In genomic region chr19:39237200-39238184, GRCh38 we compare ENCODE assay signal across 9 cellular contexts. TPM values are rescaled to one million over a fixed set of nuclear protein-coding genes. Genes with fewer than 3 reads are reported as not detected.
DNase-seq lines count a peak whose midpoint lies in the region; ATAC-seq, FAIRE-seq and TF ChIP-seq lines count a peak whose summit lies in the region.
"Had no signal": no experiment of that assay in that cellular context is flagged by ENCODE, and none has a peak within 500 bp of the region (broad histone marks: within the 10 kb centered on the region; RNA-seq: fewer than 3 reads in every experiment).

No MANE protein-coding gene starts in this region.

- H3K27me3 ChIP-seq in SK-N-SH (ENCODE audit: insufficient read depth) (no peaks in the 10 kb centered on the region; the same call in 1 of the 2 replicates), Karpas-422 (ENCODE audit: low read length) (no peaks in the 10 kb centered on the region), HepG2 (ENCODE audit: control insufficient read depth in 1 of 2, insufficient read depth in 2 of 2, low read length in 2 of 2) (peaks cover 0 to 2% of the 10 kb centered on the region in 2 experiments; a peak in 1 of 5 replicates), A673 (replicated peaks; ENCODE audit: insufficient read depth, low read depth, low read length, poor library complexity) (no peaks in the 10 kb centered on the region)

- WGBS in SK-N-SH (ENCODE audit: low lambda C conversion rate), result 53% methylated on average over 19 of the region's 22 CpGs
- 16% methylated on average over 18 of the region's 22 CpGs for WGBS in HepG2 (ENCODE audit: low lambda C conversion rate)

- H4K20me1 ChIP-seq in SK-N-SH (ENCODE audit: insufficient read depth) (no peaks in the 10 kb centered on the region), Karpas-422 (ENCODE audit: insufficient read depth, low read depth, low read length) (no peaks in the 10 kb centered on the region), HepG2 (ENCODE audit: insufficient read depth, low read length) (no peaks in the 10 kb centered on the region)

- intact Hi-C loops in HepG2 (cut with micrococcal nuclease; ENCODE audit: unreplicated experiment) (no loop called here), A673 (cut with micrococcal nuclease; ENCODE audit: unreplicated experiment) (no loop called here)

- H3K36me3 Mint-ChIP-seq in activated CD8-positive, alpha-beta T cell treated with anti-CD3 and anti-CD28 coated beads, Interleukin-2, amount 10 ng/mL, durations not matched to agents 7 days and 5 days (ENCODE audit: low read depth), result peaks cover 2% of the 10 kb centered on the region

- TF ChIP-seq POLR2A in HepG2 (IDR thresholded peaks at IDR 0.05; ENCODE audit: insufficient read depth in 1 of 2, low read depth in 2 of 2, low read length in 2 of 2), result no peak

- H3F3A ChIP-seq in SK-N-SH (replicated peaks; ENCODE audit: insufficient read depth), result no peaks in the 10 kb centered on the region

- H3K9ac ChIP-seq in SK-N-SH (no peak overlapping the region), Karpas-422 (ENCODE audit: low read length) (no peak overlapping the region), HepG2 (ENCODE audit: insufficient read depth, low read depth, low read length) (no peak overlapping the region)

- H3K4me1 Mint-ChIP-seq in activated CD8-positive, alpha-beta T cell treated with anti-CD3 and anti-CD28 coated beads, Interleukin-2, amount 10 ng/mL, durations not matched to agents 7 days and 5 days (ENCODE audit: low read depth), result peaks cover 36% of the 10 kb centered on the region

- H3K4me3 ChIP-seq in SK-N-SH (ENCODE audit: low read depth in 2 of 2, low read length in 1 of 2), result no peak overlapping the region
- no peak overlapping the region for H3K4me3 ChIP-seq in Karpas-422 (ENCODE audit: low read length)
- peak overlapping the region in 2 of 3 experiments; percentile 1 to 38; a peak in 1 of 6 replicates for H3K4me3 ChIP-seq in HepG2 (replicated peaks in 1 of 3; ENCODE audit: insufficient read depth in 1 of 3, low read depth in 2 of 3, low read length in 3 of 3)
- H3K4me3 ChIP-seq in A673 (ENCODE audit: low read depth, low read length, poor library complexity, severe bottlenecking), result no peak overlapping the region

- ATAC-seq in SK-N-SH treated with all-trans-retinoic acid at 6 μM for 48 hours, result peak; percentile 51; the same call in 2 of the 3 replicates
- peak; percentile 92 for ATAC-seq in activated CD8-positive, alpha-beta T cell treated with anti-CD3 and anti-CD28 coated beads, Interleukin-2, amount 10 ng/mL, durations not matched to agents 7 days and 5 days
- peak; percentile 87 for ATAC-seq in HepG2
- ATAC-seq in GM19395 (IDR thresholded peaks at IDR 0.05; ENCODE audit: unreplicated experiment), result no peak

- H3K9me3 ChIP-seq in SK-N-SH (no peaks in the 10 kb centered on the region), Karpas-422 (ENCODE audit: low read length) (no peaks in the 10 kb centered on the region), HepG2 (ENCODE audit: low read length) (no peaks in the 10 kb centered on the region), A673 (ENCODE audit: low read depth, low read length, poor library complexity, severe bottlenecking) (no peaks in the 10 kb centered on the region)
- H3K9me3 ChIP-seq: neutrophil had no signal

- no peaks in the 10 kb centered on the region for H3K9me3 Mint-ChIP-seq in activated CD8-positive, alpha-beta T cell treated with anti-CD3 and anti-CD28 coated beads, Interleukin-2, amount 10 ng/mL, durations not matched to agents 7 days and 5 days (ENCODE audit: insufficient read depth)

- no peak overlapping the region for H3K27ac ChIP-seq in SK-N-SH (ENCODE audit: low read depth in 2 of 2, low read length in 1 of 2)
- H3K27ac ChIP-seq in Karpas-422 (ENCODE audit: low read length), result no peak overlapping the region
- H3K27ac ChIP-seq in HepG2 (ENCODE audit: extremely low read length, insufficient read depth, low read length), result no peak overlapping the region
- no peak overlapping the region for H3K27ac ChIP-seq in A673 (ENCODE audit: low read depth, low read length, poor library complexity, severe bottlenecking)
- H3K27ac ChIP-seq: neutrophil had no signal

- CTCF ChIA-PET in SK-N-SH (lab: Yijun Ruan, JAX), result interaction anchor here (1.2 kb wide), 1 partner anchor 89 kb away, joined by 4 read pairs; no protein-coding TSS in a partner anchor
- CTCF ChIA-PET in activated CD8-positive, alpha-beta T cell treated with anti-CD3 and anti-CD28 coated beads, Interleukin-2, amount 10 ng/mL, durations not matched to agents 7 days and 5 days (lab: Charles Lee), result interaction anchor here (0.8 to 1.8 kb wide), 6 partner anchors 13 to 175 kb away, joined by 3 to 6 read pairs (median 4); partner anchors contain the start of gene PLEKHG2
- CTCF ChIA-PET in HepG2 (lab: Yijun Ruan, JAX; ENCODE audit: low intra/inter-chr PET ratio, low total read pairs), result no interaction called here
- CTCF ChIA-PET in A673 (lab: Charles Lee), result no interaction called here

- H3K4me2 ChIP-seq in SK-N-SH, result no peak overlapping the region
- no peak overlapping the region for H3K4me2 ChIP-seq in Karpas-422 (ENCODE audit: low read depth, low read length, poor library complexity, severe bottlenecking)
- H3K4me2 ChIP-seq in HepG2 (ENCODE audit: low read depth, low read length), result peak overlapping the region; percentile 38

- TF ChIP-seq CTCF in SK-N-SH (IDR thresholded peaks at IDR 0.05) (no peak), HepG2 (CRISPR knock-in tag; IDR thresholded peaks at IDR 0.05) (no peak), A673 (conservative IDR thresholded peaks at IDR 0.05; ENCODE audit: low read depth, low read length) (no peak)

- H3K9me2 ChIP-seq in SK-N-SH, result no peaks in the 10 kb centered on the region
- H3K9me2 ChIP-seq in Karpas-422 (replicated peaks; ENCODE audit: insufficient read depth, low read length), result no peaks in the 10 kb centered on the region

- H3K36me3 ChIP-seq in SK-N-SH (replicated peaks in 1 of 2; ENCODE audit: control insufficient read depth in 1 of 2, insufficient read depth in 2 of 2, low read length in 1 of 2), result no peaks in the 10 kb centered on the region
- no peaks in the 10 kb centered on the region for H3K36me3 ChIP-seq in Karpas-422 (ENCODE audit: insufficient read depth, low read length)
- no peaks in the 10 kb centered on the region for H3K36me3 ChIP-seq in HepG2 (replicated peaks in 1 of 2; ENCODE audit: control insufficient read depth in 1 of 2, insufficient read depth in 2 of 2, low read length in 2 of 2)
- no peaks in the 10 kb centered on the region for H3K36me3 ChIP-seq in A673 (ENCODE audit: insufficient read depth, low read length, poor library complexity, severe bottlenecking)
- H3K36me3 ChIP-seq: neutrophil had no signal

- in situ Hi-C loops in HepG2 (cut with HindIII; ENCODE audit: extremely low pct_ligation_motif_present, low pct_unique_long_range_greater_than_20kb), result no loop called here

- BruUV-seq in HepG2 (replicated peaks; lab: Mats Ljungman, UMichigan), result no TSS peak
- BruUV-seq in A673 (replicated peaks; lab: Mats Ljungman, UMichigan), result no TSS peak

- H3K27me3 Mint-ChIP-seq in activated CD8-positive, alpha-beta T cell treated with anti-CD3 and anti-CD28 coated beads, Interleukin-2, amount 10 ng/mL, durations not matched to agents 7 days and 5 days (ENCODE audit: low read depth), result no peaks in the 10 kb centered on the region

- H3K79me2 ChIP-seq in SK-N-SH (ENCODE audit: insufficient read depth) (no peaks in the 10 kb centered on the region), Karpas-422 (ENCODE audit: low read length) (no peaks in the 10 kb centered on the region), HepG2 (ENCODE audit: insufficient read depth, low read length) (no peaks in the 10 kb centered on the region)

- peak overlapping the region; percentile 72 for H3K4me3 Mint-ChIP-seq in activated CD8-positive, alpha-beta T cell treated with anti-CD3 and anti-CD28 coated beads, Interleukin-2, amount 10 ng/mL, durations not matched to agents 7 days and 5 days

- no peak overlapping the region for H2AFZ ChIP-seq in SK-N-SH (ENCODE audit: low read depth)
- peak overlapping the region; percentile 60; the same call in 1 of the 2 replicates for H2AFZ ChIP-seq in Karpas-422 (ENCODE audit: low read length)
- no peak overlapping the region for H2AFZ ChIP-seq in HepG2 (ENCODE audit: low read length)

- peak overlapping the region; percentile 84 for H3K27ac Mint-ChIP-seq in activated CD8-positive, alpha-beta T cell treated with anti-CD3 and anti-CD28 coated beads, Interleukin-2, amount 10 ng/mL, durations not matched to agents 7 days and 5 days

- no peak for DNase-seq in SK-N-SH
- peak; percentile 67 for DNase-seq in Karpas-422
- peak; percentile 67 for DNase-seq in activated CD8-positive, alpha-beta T cell treated with anti-CD3 and anti-CD28 coated beads, Interleukin-2, amount 10 ng/mL, durations not matched to agents 7 days and 5 days
- peak; percentile 45 for DNase-seq in HepG2 (ENCODE audit: low spot score)
- DNase-seq in NCI-H510A (lab: John Stamatoyannopoulos, UW), result no peak
- no peak for DNase-seq in A673 (ENCODE audit: low spot score)

- POLR2A ChIA-PET in SK-N-SH (lab: Yijun Ruan, JAX) (no interaction called here), HepG2 (lab: Yijun Ruan, JAX) (interaction anchor here (0.6 to 1.1 kb wide), 2 partner anchors 153 to 719 kb away, joined by 4 to 5 read pairs; partner anchors contain the start of gene PAF1), A673 (lab: Charles Lee; ENCODE audit: low non-redundant PET) (no interaction called here)
- POLR2A ChIA-PET in activated CD8-positive, alpha-beta T cell treated with anti-CD3 and anti-CD28 coated beads, Interleukin-2, amount 10 ng/mL, durations not matched to agents 7 days and 5 days (lab: Charles Lee), result interaction anchor here (0.7 kb wide), 1 partner anchor 98 kb away, joined by 3 read pairs; the partner anchor contains the start of gene GMFG

- TF ChIP-seq RAD21 in SK-N-SH (IDR thresholded peaks at IDR 0.05; ENCODE audit: low read length), result no peak
- no peak for TF ChIP-seq RAD21 in HepG2 (CRISPR knock-in tag; IDR thresholded peaks at IDR 0.05)

- TF ChIP-seq EP300 in SK-N-SH (IDR thresholded peaks at IDR 0.05; ENCODE audit: borderline replicate concordance in 1 of 2, low read depth in 1 of 2, low read length in 1 of 2), result no peak
- TF ChIP-seq EP300 in HepG2 (IDR thresholded peaks at IDR 0.05; ENCODE audit: low read depth in 2 of 2, low read length in 2 of 2), result no peak
- no peak for TF ChIP-seq EP300 in HepG2 (CRISPR knock-in tag; IDR thresholded peaks at IDR 0.05; ENCODE audit: borderline replicate concordance)

- no peak for FAIRE-seq in HepG2 (lab: Jason Lieb, UNC)

- H3K4me1 ChIP-seq in SK-N-SH (ENCODE audit: control insufficient read depth in 1 of 2, insufficient read depth in 2 of 2, low read depth in 1 of 2, low read length in 1 of 2) (no peaks in the 10 kb centered on the region), Karpas-422 (ENCODE audit: low read length) (peaks cover 6% of the 10 kb centered on the region), HepG2 (ENCODE audit: insufficient read depth, low read length) (peaks cover 13% of the 10 kb centered on the region), A673 (ENCODE audit: insufficient read depth, low read length, poor library complexity, severe bottlenecking) (no peaks in the 10 kb centered on the region)

RNA-seq across cellular contexts. Expression of gene IFNL3, which starts 7.3 kb away (rescaled TPM):
- polyA plus RNA-seq in SK-N-SH (2012; rRNA removed) (not detected in 2 replicates), HepG2 (2011; rRNA removed) (not detected in 2 replicates)
- not detected in 2 replicates for polyA plus RNA-seq in SK-N-SH (2012; cell fraction: cytosol; rRNA removed)
- not detected in 2 replicates for polyA plus RNA-seq in SK-N-SH (2012; cell fraction: nucleus; rRNA removed)
- not detected in 2 replicates for total RNA-seq in Karpas-422 (2014; rRNA removed; shearing (Covaris generic); ENCODE audit: low replicate concordance)
- not detected for total RNA-seq in activated CD8-positive, alpha-beta T cell treated with anti-CD3 and anti-CD28 coated beads, Interleukin-2, amount 10 ng/mL, durations not matched to agents 7 days and 5 days
- total RNA-seq in HepG2 (2016; rRNA removed; fragmentation: Illumina TruSeq; extraction: Trizol) (not detected in 2 replicates), A673 (2021) (not detected in 2 replicates)
- total RNA-seq in HepG2 (2016; cell fraction: cytosol; rRNA removed; fragmentation: Illumina TruSeq; extraction: Trizol; ENCODE audit: low read depth), result not detected in 2 replicates
- not detected in 2 replicates for total RNA-seq in HepG2 (2016; cell fraction: insoluble cytoplasmic fraction; rRNA removed; fragmentation: Illumina TruSeq; extraction: Trizol)
- total RNA-seq in HepG2 (2016; cell fraction: membrane; rRNA removed; fragmentation: Illumina TruSeq; extraction: Trizol), result not detected in 2 replicates
- not detected in 2 replicates for total RNA-seq in HepG2 (2016; cell fraction: nucleus; rRNA removed; fragmentation: Illumina TruSeq; extraction: Trizol)
- not detected in 2 replicates for polyA plus RNA-seq in HepG2 (2011; cell fraction: cytosol; rRNA removed)
- not detected in 2 replicates for polyA plus RNA-seq in HepG2 (2011; cell fraction: nucleus; rRNA removed)
- not detected in 2 replicates for polyA plus RNA-seq in HepG2 (2012)
- polyA plus RNA-seq in HepG2 (2016; cell fraction: cytosol; fragmentation: Illumina TruSeq; extraction: Trizol; ENCODE audit: low read depth), result not detected in 2 replicates
- polyA plus RNA-seq in HepG2 (2016; cell fraction: insoluble cytoplasmic fraction; fragmentation: Illumina TruSeq; extraction: Trizol; ENCODE audit: low read depth), result not detected in 2 replicates
- not detected in 2 replicates for polyA plus RNA-seq in HepG2 (2016; cell fraction: membrane; fragmentation: Illumina TruSeq; extraction: Trizol; ENCODE audit: low read depth)
- not detected in 2 replicates for polyA plus RNA-seq in HepG2 (2016; cell fraction: nucleus; fragmentation: Illumina TruSeq; extraction: Trizol; ENCODE audit: insufficient read depth, low read depth)
- polyA minus RNA-seq in HepG2 (2011; rRNA and poly(A)+ RNA removed; ENCODE audit: low replicate concordance), result not detected in 2 replicates
- not detected in 2 replicates for polyA minus RNA-seq in HepG2 (2011; cell fraction: cytosol; rRNA and poly(A)+ RNA removed)
- not detected in 2 replicates for polyA minus RNA-seq in HepG2 (2011; cell fraction: nucleus; rRNA and poly(A)+ RNA removed)

RNA-seq across cellular contexts. Expression of gene IFNL4, which starts 11.2 kb away (rescaled TPM):
- polyA plus RNA-seq in SK-N-SH (2012; rRNA removed) (not detected in 2 replicates), HepG2 (2011; rRNA removed) (not detected in 2 replicates)
- polyA plus RNA-seq in SK-N-SH (2012; cell fraction: cytosol; rRNA removed), result not detected in 2 replicates
- polyA plus RNA-seq in SK-N-SH (2012; cell fraction: nucleus; rRNA removed), result not detected in 2 replicates
- total RNA-seq in Karpas-422 (2014; rRNA removed; shearing (Covaris generic); ENCODE audit: low replicate concordance), result not detected in 2 replicates
- total RNA-seq in activated CD8-positive, alpha-beta T cell treated with anti-CD3 and anti-CD28 coated beads, Interleukin-2, amount 10 ng/mL, durations not matched to agents 7 days and 5 days, result not detected
- total RNA-seq in HepG2 (2016; rRNA removed; fragmentation: Illumina TruSeq; extraction: Trizol) (not detected in 2 replicates), A673 (2021) (not detected in 2 replicates)
- total RNA-seq in HepG2 (2016; cell fraction: cytosol; rRNA removed; fragmentation: Illumina TruSeq; extraction: Trizol; ENCODE audit: low read depth), result not detected in 2 replicates
- total RNA-seq in HepG2 (2016; cell fraction: insoluble cytoplasmic fraction; rRNA removed; fragmentation: Illumina TruSeq; extraction: Trizol), result not detected in 2 replicates
- total RNA-seq in HepG2 (2016; cell fraction: membrane; rRNA removed; fragmentation: Illumina TruSeq; extraction: Trizol), result not detected in 2 replicates
- not detected in 2 replicates for total RNA-seq in HepG2 (2016; cell fraction: nucleus; rRNA removed; fragmentation: Illumina TruSeq; extraction: Trizol)
- polyA plus RNA-seq in HepG2 (2011; cell fraction: cytosol; rRNA removed), result not detected in 2 replicates
- polyA plus RNA-seq in HepG2 (2011; cell fraction: nucleus; rRNA removed), result not detected in 2 replicates
- polyA plus RNA-seq in HepG2 (2012), result not detected in 2 replicates
- polyA plus RNA-seq in HepG2 (2016; cell fraction: cytosol; fragmentation: Illumina TruSeq; extraction: Trizol; ENCODE audit: low read depth), result not detected in 2 replicates
- polyA plus RNA-seq in HepG2 (2016; cell fraction: insoluble cytoplasmic fraction; fragmentation: Illumina TruSeq; extraction: Trizol; ENCODE audit: low read depth), result not detected in 2 replicates
- polyA plus RNA-seq in HepG2 (2016; cell fraction: membrane; fragmentation: Illumina TruSeq; extraction: Trizol; ENCODE audit: low read depth), result not detected in 2 replicates
- not detected in 2 replicates for polyA plus RNA-seq in HepG2 (2016; cell fraction: nucleus; fragmentation: Illumina TruSeq; extraction: Trizol; ENCODE audit: insufficient read depth, low read depth)
- polyA minus RNA-seq in HepG2 (2011; rRNA and poly(A)+ RNA removed; ENCODE audit: low replicate concordance), result not detected in 2 replicates
- not detected in 2 replicates for polyA minus RNA-seq in HepG2 (2011; cell fraction: cytosol; rRNA and poly(A)+ RNA removed)
- polyA minus RNA-seq in HepG2 (2011; cell fraction: nucleus; rRNA and poly(A)+ RNA removed), result not detected in 2 replicates

RNA-seq across cellular contexts. Expression of gene IFNL2, which starts 30.7 kb away (rescaled TPM):
- polyA plus RNA-seq in SK-N-SH (2012; rRNA removed) (not detected in 2 replicates), HepG2 (2011; rRNA removed) (not detected in 2 replicates)
- not detected in 2 replicates for polyA plus RNA-seq in SK-N-SH (2012; cell fraction: cytosol; rRNA removed)
- polyA plus RNA-seq in SK-N-SH (2012; cell fraction: nucleus; rRNA removed), result not detected in 2 replicates
- not detected in 2 replicates for total RNA-seq in Karpas-422 (2014; rRNA removed; shearing (Covaris generic); ENCODE audit: low replicate concordance)
- total RNA-seq in activated CD8-positive, alpha-beta T cell treated with anti-CD3 and anti-CD28 coated beads, Interleukin-2, amount 10 ng/mL, durations not matched to agents 7 days and 5 days, result not detected
- total RNA-seq in HepG2 (2016; rRNA removed; fragmentation: Illumina TruSeq; extraction: Trizol) (not detected in 2 replicates), A673 (2021) (not detected in 2 replicates)
- not detected in 2 replicates for total RNA-seq in HepG2 (2016; cell fraction: cytosol; rRNA removed; fragmentation: Illumina TruSeq; extraction: Trizol; ENCODE audit: low read depth)
- total RNA-seq in HepG2 (2016; cell fraction: insoluble cytoplasmic fraction; rRNA removed; fragmentation: Illumina TruSeq; extraction: Trizol), result not detected in 2 replicates
- total RNA-seq in HepG2 (2016; cell fraction: membrane; rRNA removed; fragmentation: Illumina TruSeq; extraction: Trizol), result not detected in 2 replicates
- not detected in 2 replicates for total RNA-seq in HepG2 (2016; cell fraction: nucleus; rRNA removed; fragmentation: Illumina TruSeq; extraction: Trizol)
- not detected in 2 replicates for polyA plus RNA-seq in HepG2 (2011; cell fraction: cytosol; rRNA removed)
- not detected in 2 replicates for polyA plus RNA-seq in HepG2 (2011; cell fraction: nucleus; rRNA removed)
- not detected in 2 replicates for polyA plus RNA-seq in HepG2 (2012)
- not detected in 2 replicates for polyA plus RNA-seq in HepG2 (2016; cell fraction: cytosol; fragmentation: Illumina TruSeq; extraction: Trizol; ENCODE audit: low read depth)
- not detected in 2 replicates for polyA plus RNA-seq in HepG2 (2016; cell fraction: insoluble cytoplasmic fraction; fragmentation: Illumina TruSeq; extraction: Trizol; ENCODE audit: low read depth)
- polyA plus RNA-seq in HepG2 (2016; cell fraction: membrane; fragmentation: Illumina TruSeq; extraction: Trizol; ENCODE audit: low read depth), result not detected in 2 replicates
- not detected in 2 replicates for polyA plus RNA-seq in HepG2 (2016; cell fraction: nucleus; fragmentation: Illumina TruSeq; extraction: Trizol; ENCODE audit: insufficient read depth, low read depth)
- not detected in 2 replicates for polyA minus RNA-seq in HepG2 (2011; rRNA and poly(A)+ RNA removed; ENCODE audit: low replicate concordance)
- polyA minus RNA-seq in HepG2 (2011; cell fraction: cytosol; rRNA and poly(A)+ RNA removed), result not detected in 2 replicates
- polyA minus RNA-seq in HepG2 (2011; cell fraction: nucleus; rRNA and poly(A)+ RNA removed), result not detected in 2 replicates

RNA-seq across cellular contexts. Expression of gene SYCN, which starts 33.4 kb away (rescaled TPM):
- polyA plus RNA-seq in SK-N-SH (2012; rRNA removed) (not detected in 2 replicates), HepG2 (2011; rRNA removed) (not detected in 2 replicates)
- not detected in 2 replicates for polyA plus RNA-seq in SK-N-SH (2012; cell fraction: cytosol; rRNA removed)
- not detected in 2 replicates for polyA plus RNA-seq in SK-N-SH (2012; cell fraction: nucleus; rRNA removed)
- total RNA-seq in Karpas-422 (2014; rRNA removed; shearing (Covaris generic); ENCODE audit: low replicate concordance), result not detected in 2 replicates
- total RNA-seq in activated CD8-positive, alpha-beta T cell treated with anti-CD3 and anti-CD28 coated beads, Interleukin-2, amount 10 ng/mL, durations not matched to agents 7 days and 5 days, result not detected
- total RNA-seq in HepG2 (2016; rRNA removed; fragmentation: Illumina TruSeq; extraction: Trizol) (not detected in 2 replicates), A673 (2021) (not detected in 2 replicates)
- total RNA-seq in HepG2 (2016; cell fraction: cytosol; rRNA removed; fragmentation: Illumina TruSeq; extraction: Trizol; ENCODE audit: low read depth), result not detected in 2 replicates
- total RNA-seq in HepG2 (2016; cell fraction: insoluble cytoplasmic fraction; rRNA removed; fragmentation: Illumina TruSeq; extraction: Trizol), result not detected in 2 replicates
- total RNA-seq in HepG2 (2016; cell fraction: membrane; rRNA removed; fragmentation: Illumina TruSeq; extraction: Trizol), result not detected in 2 replicates
- not detected in 2 replicates for total RNA-seq in HepG2 (2016; cell fraction: nucleus; rRNA removed; fragmentation: Illumina TruSeq; extraction: Trizol)
- polyA plus RNA-seq in HepG2 (2011; cell fraction: cytosol; rRNA removed), result not detected in 2 replicates
- not detected in 2 replicates for polyA plus RNA-seq in HepG2 (2011; cell fraction: nucleus; rRNA removed)
- polyA plus RNA-seq in HepG2 (2012), result not detected in 2 replicates
- not detected in 2 replicates for polyA plus RNA-seq in HepG2 (2016; cell fraction: cytosol; fragmentation: Illumina TruSeq; extraction: Trizol; ENCODE audit: low read depth)
- polyA plus RNA-seq in HepG2 (2016; cell fraction: insoluble cytoplasmic fraction; fragmentation: Illumina TruSeq; extraction: Trizol; ENCODE audit: low read depth), result not detected in 2 replicates
- not detected in 2 replicates for polyA plus RNA-seq in HepG2 (2016; cell fraction: membrane; fragmentation: Illumina TruSeq; extraction: Trizol; ENCODE audit: low read depth)
- polyA plus RNA-seq in HepG2 (2016; cell fraction: nucleus; fragmentation: Illumina TruSeq; extraction: Trizol; ENCODE audit: insufficient read depth, low read depth), result not detected in 2 replicates
- polyA minus RNA-seq in HepG2 (2011; rRNA and poly(A)+ RNA removed; ENCODE audit: low replicate concordance), result not detected in 2 replicates
- polyA minus RNA-seq in HepG2 (2011; cell fraction: cytosol; rRNA and poly(A)+ RNA removed), result not detected in 2 replicates
- not detected in 2 replicates for polyA minus RNA-seq in HepG2 (2011; cell fraction: nucleus; rRNA and poly(A)+ RNA removed)

RNA-seq across cellular contexts. Expression of gene NCCRP1, which starts 40.7 kb away (rescaled TPM):
- 0.05 TPM in 1 of 2 replicates, not detected in the other for polyA plus RNA-seq in SK-N-SH (2012; rRNA removed)
- polyA plus RNA-seq in SK-N-SH (2012; cell fraction: cytosol; rRNA removed), result 0.01 TPM in 2 replicates
- 0.06 and 0.18 TPM in 2 replicates for polyA plus RNA-seq in SK-N-SH (2012; cell fraction: nucleus; rRNA removed)
- total RNA-seq in Karpas-422 (2014; rRNA removed; shearing (Covaris generic); ENCODE audit: low replicate concordance), result not detected in 2 replicates
- total RNA-seq in activated CD8-positive, alpha-beta T cell treated with anti-CD3 and anti-CD28 coated beads, Interleukin-2, amount 10 ng/mL, durations not matched to agents 7 days and 5 days, result not detected
- not detected in 2 replicates for total RNA-seq in HepG2 (2016; rRNA removed; fragmentation: Illumina TruSeq; extraction: Trizol)
- not detected in 2 replicates for total RNA-seq in HepG2 (2016; cell fraction: cytosol; rRNA removed; fragmentation: Illumina TruSeq; extraction: Trizol; ENCODE audit: low read depth)
- not detected in 2 replicates for total RNA-seq in HepG2 (2016; cell fraction: insoluble cytoplasmic fraction; rRNA removed; fragmentation: Illumina TruSeq; extraction: Trizol)
- total RNA-seq in HepG2 (2016; cell fraction: membrane; rRNA removed; fragmentation: Illumina TruSeq; extraction: Trizol), result not detected in 2 replicates
- total RNA-seq in HepG2 (2016; cell fraction: nucleus; rRNA removed; fragmentation: Illumina TruSeq; extraction: Trizol), result not detected in 2 replicates
- polyA plus RNA-seq in HepG2 (2011; rRNA removed), result not detected in 2 replicates
- polyA plus RNA-seq in HepG2 (2011; cell fraction: cytosol; rRNA removed), result not detected in 2 replicates
- not detected in 2 replicates for polyA plus RNA-seq in HepG2 (2011; cell fraction: nucleus; rRNA removed)
- not detected in 2 replicates for polyA plus RNA-seq in HepG2 (2012)
- polyA plus RNA-seq in HepG2 (2016; cell fraction: cytosol; fragmentation: Illumina TruSeq; extraction: Trizol; ENCODE audit: low read depth), result not detected in 2 replicates
- polyA plus RNA-seq in HepG2 (2016; cell fraction: insoluble cytoplasmic fraction; fragmentation: Illumina TruSeq; extraction: Trizol; ENCODE audit: low read depth), result not detected in 2 replicates
- not detected in 2 replicates for polyA plus RNA-seq in HepG2 (2016; cell fraction: membrane; fragmentation: Illumina TruSeq; extraction: Trizol; ENCODE audit: low read depth)
- polyA plus RNA-seq in HepG2 (2016; cell fraction: nucleus; fragmentation: Illumina TruSeq; extraction: Trizol; ENCODE audit: insufficient read depth, low read depth), result not detected in 2 replicates
- 0.06 and 0.70 TPM in 2 replicates for polyA minus RNA-seq in HepG2 (2011; rRNA and poly(A)+ RNA removed; ENCODE audit: low replicate concordance)
- polyA minus RNA-seq in HepG2 (2011; cell fraction: cytosol; rRNA and poly(A)+ RNA removed), result not detected in 2 replicates
- polyA minus RNA-seq in HepG2 (2011; cell fraction: nucleus; rRNA and poly(A)+ RNA removed), result not detected in 2 replicates
- total RNA-seq in A673 (2021), result not detected in 2 replicates

Comparison
In these comparisons a context has a peak if more than half of its experiments do, and no peak if none do; other contexts are left out.
1. DNase-seq: peak in Karpas-422 (single experiment), activated CD8-positive, alpha-beta T cell treated with anti-CD3 and anti-CD28 coated beads, Interleukin-2, amount 10 ng/mL, durations not matched to agents 7 days and 5 days (single experiment) and HepG2 (single experiment); none in SK-N-SH (single experiment), NCI-H510A (single experiment) and A673 (single experiment).
2. H3K4me3 ChIP-seq: peak in HepG2 (2 of 3); none in SK-N-SH (0 of 2), Karpas-422 (single experiment) and A673 (single experiment).
3. CTCF ChIA-PET loops: an anchor here in SK-N-SH (1.2 kb wide) and activated CD8-positive, alpha-beta T cell treated with anti-CD3 and anti-CD28 coated beads, Interleukin-2, amount 10 ng/mL, durations not matched to agents 7 days and 5 days (0.8 to 1.8 kb wide); none called in HepG2 and A673.
4. POLR2A ChIA-PET loops: an anchor here in activated CD8-positive, alpha-beta T cell treated with anti-CD3 and anti-CD28 coated beads, Interleukin-2, amount 10 ng/mL, durations not matched to agents 7 days and 5 days (0.7 kb wide) and HepG2 (0.6 to 1.1 kb wide); none called in SK-N-SH and A673.